1 cellular context compared by ENCODE assay signal in the genomic region with DNA sequence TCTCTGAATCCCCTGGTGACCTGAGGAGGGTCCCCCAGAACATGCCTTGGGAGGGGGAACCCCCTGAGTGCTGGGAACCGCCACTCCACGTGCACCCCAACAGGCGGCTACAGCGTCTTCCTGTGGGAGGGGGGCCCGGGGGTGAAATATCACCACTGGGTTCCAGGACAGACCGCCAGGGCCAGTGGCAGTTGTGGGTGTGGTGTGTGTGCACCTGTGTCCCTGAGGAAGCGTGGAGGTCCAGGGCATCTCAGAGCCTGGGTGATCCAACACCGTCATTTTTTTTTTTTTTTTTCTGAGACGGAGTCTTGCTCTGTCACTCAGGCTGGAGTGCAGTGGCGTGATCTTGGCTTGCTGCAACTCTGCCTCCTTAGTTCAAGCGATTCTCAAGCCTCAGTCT.
TF ChIP-seq lines count a peak whose summit lies in the region.

No MANE protein-coding gene starts in this region.

TF ChIP-seq in HepG2, 621 proteins besides CTCF, POLR2A, EP300 and RAD21:
- TF ChIP-seq ZNF780A (CRISPR knock-in tag; IDR thresholded peaks at IDR 0.05) = no peak
- no peak for TF ChIP-seq ZNF24 (IDR thresholded peaks at IDR 0.05)
- TF ChIP-seq RFX3 (CRISPR knock-in tag; IDR thresholded peaks at IDR 0.05) = no peak
